ENCODE assay signal across 8 cellular contexts in the genomic region with DNA sequence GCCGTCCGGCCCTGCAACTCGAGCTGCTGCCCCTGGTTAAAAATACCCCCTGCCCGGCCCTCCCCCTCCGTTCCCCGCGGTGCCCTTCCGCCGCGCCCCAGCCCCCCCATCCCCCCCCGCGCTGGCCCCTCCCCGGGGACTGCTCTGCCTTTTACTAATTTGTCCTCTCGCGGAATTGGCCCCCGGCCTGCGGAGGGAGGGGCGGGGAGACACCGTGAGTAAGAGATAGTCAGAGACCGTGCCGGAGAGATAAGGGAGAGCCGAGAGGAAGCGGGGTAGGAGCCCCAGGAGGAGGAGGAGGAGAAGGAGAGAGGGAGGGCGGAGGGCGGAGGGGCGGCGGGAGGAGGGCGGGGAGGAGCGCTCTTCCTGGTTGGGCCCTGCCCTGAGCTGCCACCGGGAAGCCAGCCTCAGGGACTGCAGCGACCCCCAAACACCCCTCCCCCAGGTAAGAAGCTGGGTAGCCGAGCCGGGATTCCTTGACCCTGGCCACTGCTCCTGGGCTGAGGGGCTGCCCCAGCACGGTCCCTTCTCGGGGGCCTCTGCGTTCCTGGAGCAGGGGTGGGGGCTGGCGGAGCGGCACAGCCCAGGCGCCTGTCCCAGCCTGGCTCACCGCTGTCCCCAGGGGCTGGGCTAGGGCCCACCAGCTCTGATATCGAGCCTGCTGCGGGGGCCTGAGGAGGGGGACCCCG. TPM values are rescaled to one million over a fixed set of nuclear protein-coding genes. Genes with fewer than 3 reads are reported as not detected.
DNase-seq lines count a peak whose midpoint lies in the region; ATAC-seq, FAIRE-seq and TF ChIP-seq lines count a peak whose summit lies in the region.

TSS of gene CAPN1 (plus strand) at position 360 of the 689 bp plus-strand sequence. CDS start 774 bp downstream, outside the sequence.

- H3K27ac ChIP-seq in SU-DHL-6 (ENCODE audit: low read depth, low read length) (peak within 1 kb of the TSS; percentile 62), pancreas (peak within 1 kb of the TSS; percentile 87 to 96 (median 92)), tibial artery (peak within 1 kb of the TSS; percentile 88 to 98)

- 1 to 2% methylated on average over 29 to 39 of the region's 43 CpGs for WGBS in pancreas, 2 donors

- TF ChIP-seq CTCF in Caco-2 (IDR thresholded peaks at IDR 0.05; ENCODE audit: insufficient read depth in 1 of 2, low read depth in 1 of 2, low read length in 1 of 2, severe bottlenecking in 1 of 2, unreplicated experiment in 1 of 2) (no peak), SU-DHL-6 (IDR thresholded peaks at IDR 0.05; ENCODE audit: insufficient read depth, low read length, poor library complexity, severe bottlenecking) (no peak), pancreas (IDR thresholded peaks at IDR 0.05) (no peak), tibial artery (IDR thresholded peaks at IDR 0.05) (no peak)

- peak within 1 kb of the TSS; percentile 85 for H3K4me3 Mint-ChIP-seq in Caco-2 (ENCODE audit: unreplicated experiment)
- peak within 1 kb of the TSS; percentile 92 for H3K4me3 Mint-ChIP-seq in activated naive CD8-positive, alpha-beta T cell

- peak within 1 kb of the TSS; percentile 90 for H3K27ac Mint-ChIP-seq in Caco-2 (ENCODE audit: unreplicated experiment)
- H3K27ac Mint-ChIP-seq in activated naive CD8-positive, alpha-beta T cell: peak within 1 kb of the TSS; percentile 70

- H2AFZ ChIP-seq in SU-DHL-6 (ENCODE audit: low read depth, low read length, severe bottlenecking): peak within 1 kb of the TSS; percentile 86

- H3K4me1 Mint-ChIP-seq in Caco-2 (ENCODE audit: low read depth, unreplicated experiment): no peaks in the 10 kb centered on the region
- peaks cover 21% of the 10 kb centered on the region for H3K4me1 Mint-ChIP-seq in activated naive CD8-positive, alpha-beta T cell (ENCODE audit: low read depth)

- H4K20me1 ChIP-seq in SU-DHL-6 (ENCODE audit: low read depth, low read length): no peaks in the 10 kb centered on the region

- peak within 1 kb of the TSS; percentile 87 for H3K9ac ChIP-seq in SU-DHL-6 (ENCODE audit: low read length)

- H3K36me3 ChIP-seq in Caco-2 (ENCODE audit: control insufficient read depth, insufficient read depth, low read length) (peaks cover 4% of the 10 kb centered on the region), SU-DHL-6 (ENCODE audit: low read length) (no peaks in the 10 kb centered on the region), pancreas (peaks cover 0 to 13% (median 2%) of the 10 kb centered on the region in 3 donors), tibial artery (peaks cover 4 to 26% (median 12%) of the 10 kb centered on the region in 3 donors)

- intact Hi-C loops in Caco-2 (cut with micrococcal nuclease; ENCODE audit: unreplicated experiment) (loop anchor here (1.0 to 2.0 kb wide), 3 partner anchors 46 to 71 kb away; partner anchors contain the start of genes FAU, MRPL49 and TM7SF2), head of caudate nucleus (cut with DNase I) (no loop called here), pancreas (cut with DNase I) (loop anchor here in 2 of 3 donors (5.0 kb wide), 1 partner anchor 49 kb away; the partner anchor contains the start of gene SYVN1 (in 2 of the 2)), tibial artery (cut with DNase I; ENCODE audit: low total_unique reads) (loop anchor here (2.0 kb wide), 1 partner anchor 71 kb away; the partner anchor contains the start of gene TM7SF2)

- no peaks in the 10 kb centered on the region for H3K27me3 ChIP-seq in Caco-2 (replicated peaks; ENCODE audit: control insufficient read depth, insufficient read depth, low read length)
- H3K27me3 ChIP-seq in SU-DHL-6 (ENCODE audit: low read length): no peaks in the 10 kb centered on the region
- no peaks in the 10 kb centered on the region for H3K27me3 ChIP-seq in pancreas
- H3K27me3 ChIP-seq in tibial artery: no peaks in the 10 kb centered on the region

- CTCF ChIA-PET in Caco-2 (lab: Charles Lee): interaction anchor here (0.6 to 2.5 kb wide), 20 partner anchors 11 to 896 kb away, joined by 3 to 22 read pairs (median 4); partner anchors contain the start of genes FAU, MRPL49, SAC3D1 and SYVN1

- POLR2A ChIA-PET in Caco-2 (lab: Charles Lee): interaction anchor here (0.8 to 3.1 kb wide), 9 partner anchors 18 to 403 kb away, joined by 3 to 32 read pairs (median 5); partner anchors contain the start of genes FAU, MRPL49, POLA2 and SF1

- H3K4me2 ChIP-seq in SU-DHL-6 (ENCODE audit: low read depth, low read length, poor library complexity, severe bottlenecking): peak within 1 kb of the TSS; percentile 65

- H3F3A ChIP-seq in SU-DHL-6 (ENCODE audit: insufficient read depth): peaks cover 13% of the 10 kb centered on the region; the same call in 1 of the 2 replicates

- FAIRE-seq in pancreas (lab: Jason Lieb, UNC): no peak

- peaks cover 6% of the 10 kb centered on the region; the same call in 1 of the 2 replicates for H3K79me2 ChIP-seq in SU-DHL-6 (ENCODE audit: insufficient read depth, low read length)

- H3K4me3 ChIP-seq in Caco-2 (ENCODE audit: low read depth, low read length) (peak within 1 kb of the TSS; percentile 84), SU-DHL-6 (ENCODE audit: insufficient read depth, low read length, poor library complexity, severe bottlenecking) (peak within 1 kb of the TSS; percentile 72), pancreas (peak within 1 kb of the TSS; percentile 82 to 94 (median 87)), tibial artery (peak within 1 kb of the TSS; percentile 85 to 91)

- peaks cover 13% of the 10 kb centered on the region for H3K36me3 Mint-ChIP-seq in Caco-2 (ENCODE audit: insufficient read depth, unreplicated experiment)
- no peaks in the 10 kb centered on the region for H3K36me3 Mint-ChIP-seq in activated naive CD8-positive, alpha-beta T cell

- no peaks in the 10 kb centered on the region for H3K27me3 Mint-ChIP-seq in Caco-2 (ENCODE audit: insufficient read depth, unreplicated experiment)
- no peaks in the 10 kb centered on the region for H3K27me3 Mint-ChIP-seq in activated naive CD8-positive, alpha-beta T cell

- peak; percentile 46 for ATAC-seq in GM21528 (IDR thresholded peaks at IDR 0.05; ENCODE audit: low FRiP score, unreplicated experiment)
- ATAC-seq in pancreas: peak; percentile 67 to 82 (median 78)

- H3K9me3 Mint-ChIP-seq in Caco-2 (ENCODE audit: unreplicated experiment): no peaks in the 10 kb centered on the region
- H3K9me3 Mint-ChIP-seq in activated naive CD8-positive, alpha-beta T cell (ENCODE audit: low read depth): no peaks in the 10 kb centered on the region

- DNase-seq in Caco-2: peak; percentile 88 to 95
- peak; percentile 92 for DNase-seq in M059J (ENCODE audit: low read depth)
- DNase-seq in head of caudate nucleus: peak in 41 of 42 donors; percentile 14 to 84 (median 59)
- DNase-seq in pancreas: peak; percentile 80 to 93 (median 86)
- DNase-seq in tibial artery: peak; percentile 83 to 91

- no peaks in the 10 kb centered on the region for H3K9me3 ChIP-seq in Caco-2
- no peaks in the 10 kb centered on the region for H3K9me3 ChIP-seq in SU-DHL-6 (ENCODE audit: insufficient read depth, low read length)
- no peaks in the 10 kb centered on the region for H3K9me3 ChIP-seq in pancreas
- no peaks in the 10 kb centered on the region for H3K9me3 ChIP-seq in tibial artery

- H3K4me1 ChIP-seq in Caco-2: peaks cover 13% of the 10 kb centered on the region
- peaks cover 0 to 17% (median 0%) of the 10 kb centered on the region in 3 donors for H3K4me1 ChIP-seq in pancreas
- peaks cover 0 to 37% (median 23%) of the 10 kb centered on the region in 4 donors for H3K4me1 ChIP-seq in tibial artery

- H3K9me2 ChIP-seq in SU-DHL-6 (replicated peaks; ENCODE audit: insufficient read depth, low read length): no peaks in the 10 kb centered on the region

- no TSS peak for BruUV-seq in Caco-2 (replicated peaks; lab: Mats Ljungman, UMichigan)

RNA-seq across cellular contexts. Expression of gene CAPN1, which starts in this region (rescaled TPM):
- 238 and 244 TPM in 2 replicates for total RNA-seq in Caco-2 (2022)
- 208 and 246 TPM in 2 replicates for total RNA-seq in M059J (2014; rRNA removed; shearing (Covaris generic))
- 100 to 1,000 TPM; 103 to 139 (median 107) TPM for total RNA-seq in pancreas
- polyA plus RNA-seq in pancreas: 100 to 1,000 TPM; 111 to 144 TPM

Comparison
In these comparisons a context has a peak if more than half of its experiments do, and no peak if none do; other contexts are left out.
1. Peak in every context shown above with its lines: DNase-seq, ATAC-seq, H3K4me3 ChIP-seq and H3K27ac ChIP-seq.